ENCODE assay signal across 14 cellular contexts in the genomic region with DNA sequence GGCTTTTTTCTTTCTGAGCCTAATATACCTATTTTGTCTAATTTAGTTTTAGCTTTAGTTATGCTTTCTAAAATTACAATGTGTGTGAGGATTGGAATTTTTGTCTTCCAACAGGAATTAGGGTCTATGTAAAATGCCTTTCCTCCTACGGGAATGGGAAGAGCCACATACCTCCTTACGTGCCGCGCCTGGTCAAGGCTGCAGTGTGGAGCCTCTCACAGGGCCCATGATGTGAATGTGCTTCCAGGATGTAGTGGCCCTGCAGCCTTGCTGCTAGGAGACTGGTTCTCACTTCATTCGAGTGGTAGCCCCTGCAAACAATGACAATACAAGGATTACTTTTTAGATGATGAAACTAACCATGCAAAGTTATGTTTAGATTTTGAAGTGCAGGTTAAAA.
"Had no signal": no experiment of that assay in that cellular context is flagged by ENCODE, and none has a peak within 500 bp of the region (broad histone marks: within the 10 kb centered on the region; RNA-seq: fewer than 3 reads in every experiment).

No MANE protein-coding gene starts in this region.

- H3K9me3 Mint-ChIP-seq: activated T-helper 1 cell treated with anti-CD3 and anti-CD28 coated beads, Interleukin-12 subunit alpha, Interleukin-12 subunit beta, Interleukin-2, Interleukin-4 antibody, amounts not matched to agents 30 ng/mL and 10 ng/mL and 1 ng/mL, durations not matched to agents 14 hours and 24 hours and 36 hours; naive thymus-derived CD8-positive, alpha-beta T cell; stimulated activated naive CD8-positive, alpha-beta T cell treated with anti-CD3 and anti-CD28 coated beads, Interleukin-15, Interleukin-2, amounts not matched to agents 100 ng/mL and 50 ng/mL, for 24 hours; T-helper 1 cell treated with Interleukin-12 subunit alpha and Interleukin-12 subunit beta and Interleukin-4 antibody, amounts not matched to agents 30 μg/mL and 1 μg/mL, for 36 hours had no signal

- H3K4me3 Mint-ChIP-seq: activated T-helper 1 cell treated with anti-CD3 and anti-CD28 coated beads, Interleukin-12 subunit alpha, Interleukin-12 subunit beta, Interleukin-2, Interleukin-4 antibody, amounts not matched to agents 30 ng/mL and 10 ng/mL and 1 ng/mL, durations not matched to agents 14 hours and 24 hours and 36 hours; naive thymus-derived CD8-positive, alpha-beta T cell; stimulated activated naive CD8-positive, alpha-beta T cell treated with anti-CD3 and anti-CD28 coated beads, Interleukin-15, Interleukin-2, amounts not matched to agents 100 ng/mL and 50 ng/mL, for 24 hours; T-helper 1 cell treated with Interleukin-12 subunit alpha and Interleukin-12 subunit beta and Interleukin-4 antibody, amounts not matched to agents 30 μg/mL and 1 μg/mL, for 36 hours had no signal

- H3K27me3 ChIP-seq: heart right ventricle had no signal

- H3K36me3 ChIP-seq: heart right ventricle, thoracic aorta had no signal

- H3K4me3 ChIP-seq: heart right ventricle, thoracic aorta had no signal

- H3K9me3 ChIP-seq: heart right ventricle, thoracic aorta had no signal

- H3K27ac ChIP-seq: heart right ventricle, thoracic aorta had no signal

- H3K27ac Mint-ChIP-seq: activated T-helper 1 cell treated with anti-CD3 and anti-CD28 coated beads, Interleukin-12 subunit alpha, Interleukin-12 subunit beta, Interleukin-2, Interleukin-4 antibody, amounts not matched to agents 30 ng/mL and 10 ng/mL and 1 ng/mL, durations not matched to agents 14 hours and 24 hours and 36 hours; naive thymus-derived CD8-positive, alpha-beta T cell; stimulated activated naive CD8-positive, alpha-beta T cell treated with anti-CD3 and anti-CD28 coated beads, Interleukin-15, Interleukin-2, amounts not matched to agents 100 ng/mL and 50 ng/mL, for 24 hours; T-helper 1 cell treated with Interleukin-12 subunit alpha and Interleukin-12 subunit beta and Interleukin-4 antibody, amounts not matched to agents 30 μg/mL and 1 μg/mL, for 36 hours had no signal

- DNase-seq: activated CD4-positive, alpha-beta T cell treated with anti-CD3 and anti-CD28 coated beads for 48 hours; activated naive CD4-positive, alpha-beta T cell treated with Interleukin-2 at 50 U/mL for 16 hours; caudate nucleus; cortex of kidney; effector CD8-positive, alpha-beta T cell; heart right ventricle; naive thymus-derived CD8-positive, alpha-beta T cell; occipital lobe; stimulated activated CD4-positive, alpha-beta T cell treated with anti-CD3 and anti-CD28 coated beads, Interleukin-15, amount 100 ng/mL, for 24 hours; stimulated activated CD4-positive, alpha-beta T cell treated with anti-CD3 and anti-CD28 coated beads, Interleukin-4, amount 100 ng/mL, for 24 hours had no signal
